21 cellular contexts compared by ENCODE assay signal in the genomic region with DNA sequence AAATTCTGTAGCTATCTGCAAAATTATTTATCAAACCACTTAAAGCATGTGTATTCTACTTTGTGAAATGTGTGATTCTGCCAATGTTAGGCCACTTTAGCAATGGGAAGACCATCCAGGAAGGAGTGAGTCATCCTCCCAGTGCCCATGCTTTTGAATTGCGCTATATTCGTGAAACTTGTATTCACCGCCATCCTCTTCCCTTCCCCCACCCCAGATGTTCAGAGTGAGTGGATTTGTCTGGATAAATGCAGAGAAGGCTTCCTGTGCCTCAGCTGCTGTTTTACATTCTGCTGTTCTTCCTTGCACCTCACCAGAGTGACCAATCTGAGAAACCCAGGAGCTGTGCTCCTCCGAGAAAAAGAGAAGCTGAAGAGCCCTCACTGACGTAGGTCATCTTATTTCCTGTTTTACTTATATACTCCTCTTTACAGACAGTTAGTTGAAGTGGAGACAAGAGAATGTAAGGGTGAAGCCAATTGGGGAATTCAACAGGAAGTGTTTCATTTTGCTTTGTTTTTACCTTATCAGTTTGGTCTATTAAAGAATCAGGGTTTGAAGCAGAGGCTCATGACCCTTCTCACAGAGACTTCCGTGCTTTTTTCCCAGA. TPM values are rescaled to one million over a fixed set of nuclear protein-coding genes. Genes with fewer than 3 reads are reported as not detected.
DNase-seq lines count a peak whose midpoint lies in the region; ATAC-seq and TF ChIP-seq lines count a peak whose summit lies in the region.
"Had no signal": no experiment of that assay in that cellular context is flagged by ENCODE, and none has a peak within 500 bp of the region (broad histone marks: within the 10 kb centered on the region; RNA-seq: fewer than 3 reads in every experiment).

No MANE protein-coding gene starts in this region.

- H3K9me3 Mint-ChIP-seq in activated CD4-positive, alpha-beta memory T cell treated with anti-CD3 and anti-CD28 coated beads for 36 hours = peaks cover 2% of the 10 kb centered on the region

- TF ChIP-seq CTCF in A673 (conservative IDR thresholded peaks at IDR 0.05; ENCODE audit: low read depth, low read length) = no peak
- TF ChIP-seq CTCF in fibroblast of mammary gland (conservative IDR thresholded peaks at IDR 0.05; ENCODE audit: control insufficient read depth, insufficient read depth, low read depth, low read length) = no peak

- intact Hi-C loops in A673 (cut with micrococcal nuclease; ENCODE audit: unreplicated experiment) = no loop called here
- intact Hi-C loops in activated CD4-positive, alpha-beta memory T cell treated with anti-CD3 and anti-CD28 coated beads for 36 hours (cut with micrococcal nuclease) = no loop called here

- POLR2A ChIA-PET in A673 (lab: Charles Lee; ENCODE audit: low non-redundant PET) = no interaction called here
- POLR2A ChIA-PET in activated CD4-positive, alpha-beta memory T cell treated with anti-CD3 and anti-CD28 coated beads for 36 hours (lab: Charles Lee) = no interaction called here

- no peak overlapping the region for H3K27ac Mint-ChIP-seq in activated CD4-positive, alpha-beta memory T cell treated with anti-CD3 and anti-CD28 coated beads for 36 hours
- H3K27ac Mint-ChIP-seq: nephron had no signal

- CTCF ChIA-PET in A673 (lab: Charles Lee) = interaction anchor here (1.0 kb wide), 1 partner anchor 20 kb away, joined by 7 read pairs; no protein-coding TSS in a partner anchor
- CTCF ChIA-PET in activated CD4-positive, alpha-beta memory T cell treated with anti-CD3 and anti-CD28 coated beads for 36 hours (lab: Charles Lee) = no interaction called here

- H3K27me3 Mint-ChIP-seq in activated CD4-positive, alpha-beta memory T cell treated with anti-CD3 and anti-CD28 coated beads for 36 hours = peaks cover 2% of the 10 kb centered on the region

- no peak for ATAC-seq in HG02938 (IDR thresholded peaks at IDR 0.05; ENCODE audit: unreplicated experiment)
- ATAC-seq: A549, HepG2, Right ventricle myocardium inferior had no signal

- no peak overlapping the region for H3K27ac ChIP-seq in A673 (ENCODE audit: low read depth, low read length, poor library complexity, severe bottlenecking)
- H3K27ac ChIP-seq: A549, coronary artery, epithelial cell of prostate had no signal

- no peak overlapping the region for H3K4me3 Mint-ChIP-seq in activated CD4-positive, alpha-beta memory T cell treated with anti-CD3 and anti-CD28 coated beads for 36 hours
- H3K4me3 Mint-ChIP-seq: nephron had no signal

- no TSS peak for BruUV-seq in A673 (replicated peaks; lab: Mats Ljungman, UMichigan)

- no peaks in the 10 kb centered on the region for H3K36me3 ChIP-seq in A673 (ENCODE audit: insufficient read depth, low read length, poor library complexity, severe bottlenecking)

- DNase-seq in A673 (ENCODE audit: low spot score) (peak; percentile 61), HCEC 1CT (peak; percentile 96), SKM-1 (lab: John Stamatoyannopoulos, UW; ENCODE audit: unreplicated experiment) (peak; percentile 18), fibroblast of mammary gland (ENCODE audit: low read depth) (peak; percentile 15), LoVo (ENCODE audit: low spot score) (no peak), kidney glomerular epithelial cell (lab: John Stamatoyannopoulos, UW) (no peak)
- DNase-seq in activated CD4-positive, alpha-beta memory T cell treated with anti-CD3 and anti-CD28 coated beads for 36 hours = no peak
- DNase-seq: activated CD8-positive, alpha-beta memory T cell treated with anti-CD3 and anti-CD28 coated beads, Interleukin-2, amount 50 U/mL, for 48 hours; activated naive CD4-positive, alpha-beta T cell treated with Interleukin-2 at 50 U/mL for 16 hours; H7; mammary epithelial cell; NCI-H1092 treated with DMSO at 0.1 percent for 48 hours; stimulated activated CD4-positive, alpha-beta T cell treated with anti-CD3 and anti-CD28 coated beads, Interleukin-15, amount 100 ng/mL, for 24 hours; T-helper 2 cell had no signal

- H3K4me1 Mint-ChIP-seq in activated CD4-positive, alpha-beta memory T cell treated with anti-CD3 and anti-CD28 coated beads for 36 hours (ENCODE audit: low read depth) = no peaks in the 10 kb centered on the region

- no peaks in the 10 kb centered on the region for H3K36me3 Mint-ChIP-seq in activated CD4-positive, alpha-beta memory T cell treated with anti-CD3 and anti-CD28 coated beads for 36 hours

- no peaks in the 10 kb centered on the region for H3K4me1 ChIP-seq in A673 (ENCODE audit: insufficient read depth, low read length, poor library complexity, severe bottlenecking)

- no peaks in the 10 kb centered on the region for H3K27me3 ChIP-seq in A673 (replicated peaks; ENCODE audit: insufficient read depth, low read depth, low read length, poor library complexity)

- no peak overlapping the region for H3K4me3 ChIP-seq in A673 (ENCODE audit: low read depth, low read length, poor library complexity, severe bottlenecking)
- no peak overlapping the region for H3K4me3 ChIP-seq in fibroblast of mammary gland (ENCODE audit: control insufficient read depth, low read depth, low read length)
- H3K4me3 ChIP-seq: A549, coronary artery had no signal

- no peaks in the 10 kb centered on the region for H3K9me3 ChIP-seq in A673 (ENCODE audit: low read depth, low read length, poor library complexity, severe bottlenecking)
- H3K9me3 ChIP-seq: A549 had no signal

RNA-seq across cellular contexts. Expression of a gene that starts 24.7 kb away (rescaled TPM):
- total RNA-seq in A673 (2021) = 0.45 and 0.46 TPM in 2 replicates
- total RNA-seq in activated CD4-positive, alpha-beta memory T cell treated with anti-CD3 and anti-CD28 coated beads for 36 hours = not detected
- total RNA-seq: HepG2 had no signal

Comparison
In these comparisons a context has a peak if more than half of its experiments do, and no peak if none do; other contexts are left out.
1. DNase-seq: peak in A673 (single experiment), HCEC 1CT (single experiment), SKM-1 (single experiment) and fibroblast of mammary gland (single experiment); none in LoVo (single experiment), kidney glomerular epithelial cell (single experiment) and activated CD4-positive, alpha-beta memory T cell treated with anti-CD3 and anti-CD28 coated beads for 36 hours (single experiment).